Comparison of ENCODE assay signal across 11 cellular contexts in genomic region chr7:35646289-35647033, GRCh38. TPM values are rescaled to one million over a fixed set of nuclear protein-coding genes. Genes with fewer than 3 reads are reported as not detected.
A peak's percentile ranks its signal among the peaks of the same experiment; 100 is the strongest.
DNase-seq lines count a peak whose midpoint lies in the region; ATAC-seq and TF ChIP-seq lines count a peak whose summit lies in the region.
"Had no signal": no experiment of that assay in that cellular context is flagged by ENCODE, and none has a peak within 500 bp of the region (broad histone marks: within the 10 kb centered on the region; RNA-seq: fewer than 3 reads in every experiment).

No MANE protein-coding gene starts in this region.

- H3K18ac ChIP-seq in neuronal stem cell (ENCODE audit: low read length): no peak overlapping the region

- no peaks in the 10 kb centered on the region for H3K27me3 ChIP-seq in neuronal stem cell (ENCODE audit: control insufficient read depth in 3 of 3, insufficient read depth in 3 of 3, low read depth in 1 of 3, low read length in 3 of 3)
- no peaks in the 10 kb centered on the region for H3K27me3 ChIP-seq in Peyer's patch
- H3K27me3 ChIP-seq: MG63 had no signal

- peak overlapping the region; percentile 22 for H3K4me3 Mint-ChIP-seq in endothelial cell (ENCODE audit: unreplicated experiment)
- H3K4me3 Mint-ChIP-seq in activated T-helper 1 cell treated with anti-CD3 and anti-CD28 coated beads, Interleukin-12 subunit alpha, Interleukin-12 subunit beta, Interleukin-2, Interleukin-4 antibody, amounts not matched to agents 30 ng/mL and 10 ng/mL and 1 ng/mL, durations not matched to agents 14 hours and 24 hours and 36 hours: no peak overlapping the region

- H3K4ac ChIP-seq in neuronal stem cell (ENCODE audit: low read length): no peak overlapping the region

- H3K27ac Mint-ChIP-seq in endothelial cell (ENCODE audit: unreplicated experiment): peak overlapping the region; percentile 84
- H3K27ac Mint-ChIP-seq in activated T-helper 1 cell treated with anti-CD3 and anti-CD28 coated beads, Interleukin-12 subunit alpha, Interleukin-12 subunit beta, Interleukin-2, Interleukin-4 antibody, amounts not matched to agents 30 ng/mL and 10 ng/mL and 1 ng/mL, durations not matched to agents 14 hours and 24 hours and 36 hours: no peak overlapping the region

- H3K9me3 ChIP-seq in neuronal stem cell (replicated peaks in 1 of 2; ENCODE audit: control insufficient read depth in 2 of 2, insufficient read depth in 1 of 2, low read depth in 1 of 2, low read length in 2 of 2) (peaks cover 5 to 10% of the 10 kb centered on the region in 2 donors), Peyer's patch (no peaks in the 10 kb centered on the region)
- H3K9me3 ChIP-seq: MG63 had no signal

- peaks cover 11% of the 10 kb centered on the region for H3K36me3 Mint-ChIP-seq in endothelial cell (ENCODE audit: low read depth, unreplicated experiment)
- peaks cover 24% of the 10 kb centered on the region for H3K36me3 Mint-ChIP-seq in activated T-helper 1 cell treated with anti-CD3 and anti-CD28 coated beads, Interleukin-12 subunit alpha, Interleukin-12 subunit beta, Interleukin-2, Interleukin-4 antibody, amounts not matched to agents 30 ng/mL and 10 ng/mL and 1 ng/mL, durations not matched to agents 14 hours and 24 hours and 36 hours (ENCODE audit: low read depth)

- H2AK5ac ChIP-seq in neuronal stem cell (ENCODE audit: low read depth, low read length): no peak overlapping the region

- intact Hi-C loops in activated T-helper 1 cell treated with anti-CD3 and anti-CD28 coated beads, Interleukin-12 subunit alpha, Interleukin-12 subunit beta, Interleukin-2, Interleukin-4 antibody, amounts not matched to agents 30 ng/mL and 10 ng/mL and 1 ng/mL, durations not matched to agents 14 hours and 24 hours and 36 hours (cut with micrococcal nuclease): no loop called here

- H3K36me3 ChIP-seq in neuronal stem cell (replicated peaks in 1 of 2; ENCODE audit: control insufficient read depth in 2 of 2, insufficient read depth in 2 of 2, low read length in 2 of 2): peaks cover 7 to 32% of the 10 kb centered on the region in 2 donors
- no peaks in the 10 kb centered on the region for H3K36me3 ChIP-seq in Peyer's patch
- H3K36me3 ChIP-seq: MG63 had no signal

- peaks cover 5% of the 10 kb centered on the region for H3K79me1 ChIP-seq in neuronal stem cell (ENCODE audit: low read depth, low read length)

- TF ChIP-seq CTCF in NB4 (IDR thresholded peaks at IDR 0.05; ENCODE audit: low read depth, low read length) (no peak), endothelial cell (IDR thresholded peaks at IDR 0.05; ENCODE audit: unreplicated experiment) (no peak), Peyer's patch (IDR thresholded peaks at IDR 0.05) (no peak)

- H3K27ac ChIP-seq in neuronal stem cell (replicated peaks; ENCODE audit: low read length): peak overlapping the region; percentile 81
- no peak overlapping the region for H3K27ac ChIP-seq in Peyer's patch
- H3K27ac ChIP-seq: epithelial cell of prostate had no signal

- H3K14ac ChIP-seq in neuronal stem cell (ENCODE audit: low read length): no peak overlapping the region

- H2BK120ac ChIP-seq in neuronal stem cell (ENCODE audit: low read depth, low read length): no peak overlapping the region

- H3K4me3 ChIP-seq in GM08714 (ENCODE audit: low read length) (peak overlapping the region; percentile 31; the same call in 1 of the 2 replicates), NB4 (ENCODE audit: low read depth, low read length) (no peak overlapping the region), neuronal stem cell (ENCODE audit: low read length in 2 of 2) (no peak overlapping the region), Peyer's patch (no peak overlapping the region)
- H3K4me3 ChIP-seq: MG63 had no signal

- peak overlapping the region; percentile 36 for H2AFZ ChIP-seq in neuronal stem cell (ENCODE audit: low read length)

- no peaks in the 10 kb centered on the region for H3K9me3 Mint-ChIP-seq in endothelial cell (ENCODE audit: unreplicated experiment)
- H3K9me3 Mint-ChIP-seq in activated T-helper 1 cell treated with anti-CD3 and anti-CD28 coated beads, Interleukin-12 subunit alpha, Interleukin-12 subunit beta, Interleukin-2, Interleukin-4 antibody, amounts not matched to agents 30 ng/mL and 10 ng/mL and 1 ng/mL, durations not matched to agents 14 hours and 24 hours and 36 hours: no peaks in the 10 kb centered on the region

- H3K23ac ChIP-seq in neuronal stem cell (ENCODE audit: low read depth, low read length, poor library complexity): no peak overlapping the region

- TF ChIP-seq POLR2A in NB4 (IDR thresholded peaks at IDR 0.05; ENCODE audit: extremely low read depth, insufficient read length) (no peak), Peyer's patch (IDR thresholded peaks at IDR 0.05) (no peak)

- no peak overlapping the region for H2BK5ac ChIP-seq in neuronal stem cell (ENCODE audit: low read length)

- H3K4me1 ChIP-seq in neuronal stem cell (ENCODE audit: control insufficient read depth in 2 of 2, insufficient read depth in 1 of 2, low read depth in 1 of 2, low read length in 2 of 2): peaks cover 6 to 15% of the 10 kb centered on the region in 2 donors
- H3K4me1 ChIP-seq in Peyer's patch: peaks cover 0 to 18% (median 7%) of the 10 kb centered on the region in 4 donors

- peaks cover 3% of the 10 kb centered on the region for H3K27me3 Mint-ChIP-seq in endothelial cell (ENCODE audit: unreplicated experiment)
- H3K27me3 Mint-ChIP-seq in activated T-helper 1 cell treated with anti-CD3 and anti-CD28 coated beads, Interleukin-12 subunit alpha, Interleukin-12 subunit beta, Interleukin-2, Interleukin-4 antibody, amounts not matched to agents 30 ng/mL and 10 ng/mL and 1 ng/mL, durations not matched to agents 14 hours and 24 hours and 36 hours (ENCODE audit: insufficient read depth): no peaks in the 10 kb centered on the region

- ATAC-seq in esophagus mucosa: no peak

- H3K4me2 ChIP-seq in neuronal stem cell (ENCODE audit: insufficient read depth, low read length, poor library complexity, severe bottlenecking): no peak overlapping the region

- peaks cover 47% of the 10 kb centered on the region for H3K4me1 Mint-ChIP-seq in endothelial cell (ENCODE audit: unreplicated experiment)
- peaks cover 19% of the 10 kb centered on the region for H3K4me1 Mint-ChIP-seq in activated T-helper 1 cell treated with anti-CD3 and anti-CD28 coated beads, Interleukin-12 subunit alpha, Interleukin-12 subunit beta, Interleukin-2, Interleukin-4 antibody, amounts not matched to agents 30 ng/mL and 10 ng/mL and 1 ng/mL, durations not matched to agents 14 hours and 24 hours and 36 hours (ENCODE audit: low read depth)

- H3K9ac ChIP-seq in neuronal stem cell (ENCODE audit: low read depth, low read length, poor library complexity): no peak overlapping the region

- H2BK15ac ChIP-seq in neuronal stem cell (ENCODE audit: low read length): no peak overlapping the region

- DNase-seq in NB4 (ENCODE audit: low read depth): peak; percentile 18
- DNase-seq in endothelial cell (ENCODE audit: low spot score): no peak
- no peak for DNase-seq in neuronal stem cell (ENCODE audit: low spot score)
- DNase-seq in activated CD4-positive, CD25-positive, alpha-beta regulatory T cell (lab: John Stamatoyannopoulos, UW): no peak
- no peak for DNase-seq in Peyer's patch
- DNase-seq in activated T-helper 1 cell treated with anti-CD3 and anti-CD28 coated beads, Interleukin-12 subunit alpha, Interleukin-12 subunit beta, Interleukin-2, Interleukin-4 antibody, amounts not matched to agents 30 ng/mL and 10 ng/mL and 1 ng/mL, durations not matched to agents 14 hours and 24 hours and 36 hours (ENCODE audit: low spot score): no peak
- DNase-seq: DMS79, MG63 had no signal

- no peak overlapping the region for H4K91ac ChIP-seq in neuronal stem cell (ENCODE audit: low read depth, low read length, poor library complexity)

- no peak overlapping the region for H4K8ac ChIP-seq in neuronal stem cell (ENCODE audit: low read depth, low read length)

- H2BK12ac ChIP-seq in neuronal stem cell (ENCODE audit: low read length): no peak overlapping the region

- WGBS in neuronal stem cell (ENCODE audit: extremely low coverage in 2 of 2, insufficient read length in 2 of 2, insufficient replicate concordance in 1 of 2), 2 donors: no CpG with 5 or more reads among the region's 3 CpGs

RNA-seq across cellular contexts. Expression of gene HERPUD2, which starts 48.5 kb away (rescaled TPM):
- total RNA-seq in endothelial cell (ENCODE audit: unreplicated experiment) (41.0 TPM), esophagus mucosa (15.7 TPM), Peyer's patch (10 to 100 TPM; 20.1 to 31.5 (median 26.8) TPM)
- polyA plus RNA-seq in neuronal stem cell (2013, experiment 1 of 2): 36.4 TPM
- polyA plus RNA-seq in neuronal stem cell (2013, experiment 2 of 2): 37.9 TPM
- 24.7 and 24.8 TPM in 2 replicates for total RNA-seq in activated T-helper 1 cell treated with anti-CD3 and anti-CD28 coated beads, Interleukin-12 subunit alpha, Interleukin-12 subunit beta, Interleukin-2, Interleukin-4 antibody, amounts not matched to agents 30 ng/mL and 10 ng/mL and 1 ng/mL, durations not matched to agents 14 hours and 24 hours and 36 hours
